In genomic region chr7:150412518-150413247, GRCh38 we compare ENCODE assay signal across 12 cellular contexts. TPM values are rescaled to one million over a fixed set of nuclear protein-coding genes. Genes with fewer than 3 reads are reported as not detected.
"Had no signal": no experiment of that assay in that cellular context is flagged by ENCODE, and none has a peak within 500 bp of the region (broad histone marks: within the 10 kb centered on the region; RNA-seq: fewer than 3 reads in every experiment).

No MANE protein-coding gene starts in this region.

- H3K27me3 Mint-ChIP-seq: activated CD8-positive, alpha-beta memory T cell treated with anti-CD3 and anti-CD28 coated beads, Interleukin-2, amount 10 ng/mL, durations not matched to agents 7 days and 5 days had no signal

- H3K27me3 ChIP-seq: cardiac muscle cell, heart left ventricle, transverse colon had no signal

- H3K9me3 Mint-ChIP-seq: activated T-cell treated with anti-CD3 and anti-CD28 coated beads, Interleukin-2, amount 50 U/mL, for 4 hours had no signal

- H3K4me3 ChIP-seq: cardiac muscle cell, heart left ventricle, skin epidermis, transverse colon had no signal

- DNase-seq: activated CD4-positive, alpha-beta T cell treated with anti-CD3 and anti-CD28 coated beads, Interleukin-2, amount 50 U/mL, for 4 hours; activated CD8-positive, alpha-beta memory T cell treated with anti-CD3 and anti-CD28 coated beads, Interleukin-2, amount 10 ng/mL, durations not matched to agents 7 days and 5 days; activated gamma-delta T cell treated with Interleukin-2 at 50 U/mL for 16 hours; activated T-cell treated with anti-CD3 and anti-CD28 coated beads, Interleukin-2, amount 50 U/mL, for 4 hours; foreskin melanocyte; mesendoderm; transverse colon had no signal

- H3K9me3 ChIP-seq: heart left ventricle, transverse colon had no signal

- H3K4me1 ChIP-seq: heart left ventricle, transverse colon had no signal

- H3K27ac ChIP-seq: cardiac muscle cell, heart left ventricle, skin epidermis, transverse colon had no signal

- H3K36me3 ChIP-seq: cardiac muscle cell, transverse colon had no signal

- ATAC-seq: activated CD4-positive, CD25-positive, alpha-beta regulatory T cell treated with anti-CD3 and anti-CD28 coated beads, Interleukin-2, amount 50 U/mL, for 24 hours; activated CD8-positive, alpha-beta memory T cell treated with anti-CD3 and anti-CD28 coated beads, Interleukin-2, amount 10 ng/mL, durations not matched to agents 7 days and 5 days; activated T-cell treated with anti-CD3 and anti-CD28 coated beads, Interleukin-2, amount 50 U/mL, for 4 hours; heart left ventricle; left lobe of liver had no signal

- H3K4me3 Mint-ChIP-seq: activated CD8-positive, alpha-beta memory T cell treated with anti-CD3 and anti-CD28 coated beads, Interleukin-2, amount 10 ng/mL, durations not matched to agents 7 days and 5 days; activated T-cell treated with anti-CD3 and anti-CD28 coated beads, Interleukin-2, amount 50 U/mL, for 4 hours had no signal

RNA-seq across cellular contexts. Expression of gene GIMAP8, which starts 37.7 kb away (rescaled TPM):
- polyA plus RNA-seq: cardiac muscle cell had no signal
